ENCODE assay signal across 22 cellular contexts in the genomic region with DNA sequence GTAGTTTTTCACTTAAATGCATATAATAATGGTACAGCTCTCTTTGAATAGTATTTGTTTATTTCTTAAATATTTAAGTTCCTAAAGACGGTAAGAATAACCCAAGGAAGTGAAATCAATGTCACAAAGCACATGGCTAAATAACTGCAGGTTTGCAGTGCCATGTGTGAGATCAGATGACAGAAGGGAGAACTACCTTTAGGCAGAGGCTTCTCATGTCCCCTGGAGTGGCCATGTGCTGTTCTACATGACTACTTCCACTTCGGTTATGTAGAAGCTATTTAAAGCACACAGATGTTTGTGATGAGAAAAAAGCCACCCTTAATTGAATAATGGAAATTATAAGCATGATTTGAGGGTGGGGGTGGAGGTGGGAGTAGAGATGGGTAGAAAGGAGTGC.
DNase-seq lines count a peak whose midpoint lies in the region; TF ChIP-seq lines count a peak whose summit lies in the region.
"Had no signal": no experiment of that assay in that cellular context is flagged by ENCODE, and none has a peak within 500 bp of the region (broad histone marks: within the 10 kb centered on the region; RNA-seq: fewer than 3 reads in every experiment).

No MANE protein-coding gene starts in this region.

- no peaks in the 10 kb centered on the region for H4K20me1 ChIP-seq in BLaER1
- no peaks in the 10 kb centered on the region; a peak in 1 of 22 replicates for H4K20me1 ChIP-seq in BLaER1 treated with 17β-estradiol and CSF1 and Interleukin-3, amounts not matched to agents 10 nM and 100 nM
- no peaks in the 10 kb centered on the region for H4K20me1 ChIP-seq in OCI-LY1 (ENCODE audit: insufficient read depth, low read length)

- peaks cover 36% of the 10 kb centered on the region for H3K36me3 Mint-ChIP-seq in MCF 10A (ENCODE audit: insufficient read depth, unreplicated experiment)

- DNase-seq in myocyte (ENCODE audit: low read depth) (peak; percentile 8), COR-L47 (lab: John Stamatoyannopoulos, UW) (no peak), DMS79 (lab: John Stamatoyannopoulos, UW) (no peak), MCF 10A (ENCODE audit: unreplicated experiment) (no peak)
- DNase-seq: CD4-positive, alpha-beta memory T cell; DMS53; H7; HFFc6; IMR-90; MV-4-11; NCI-H1694; NCI-H226; NCI-H510A treated with DMSO at 0.1 percent for 48 hours; NCI-H774; OCI-M1; SW 1271; T-helper 17 cell had no signal

- peaks cover 2% of the 10 kb centered on the region for H3K9me3 Mint-ChIP-seq in MCF 10A (ENCODE audit: unreplicated experiment)
- H3K9me3 Mint-ChIP-seq: HFFc6 had no signal

- no peak overlapping the region for H3K4me3 Mint-ChIP-seq in MCF 10A (ENCODE audit: unreplicated experiment)
- H3K4me3 Mint-ChIP-seq: CD4-positive, alpha-beta memory T cell; HFFc6; T-helper 17 cell had no signal

- no peaks in the 10 kb centered on the region for H3K79me2 ChIP-seq in OCI-LY1 (ENCODE audit: insufficient read depth, low read length)

- H3K27ac ChIP-seq in BLaER1 (peak overlapping the region; percentile 58; the same call in 1 of the 2 replicates), OCI-LY1 (ENCODE audit: low read depth, low read length, poor library complexity, severe bottlenecking) (peak overlapping the region; percentile 79)
- no peak overlapping the region for H3K27ac ChIP-seq in BLaER1 treated with 17β-estradiol and CSF1 and Interleukin-3, amounts not matched to agents 10 nM and 100 nM
- H3K27ac ChIP-seq: KMS-11, SJSA1 had no signal

- no TSS peak for BruUV-seq in MCF 10A (replicated peaks; lab: Mats Ljungman, UMichigan)

- POLR2A ChIA-PET in MCF 10A (lab: Yijun Ruan, JAX) = interaction anchor here (0.6 to 0.8 kb wide), 2 partner anchors 11 to 110 kb away, joined by 3 read pairs; no protein-coding TSS in a partner anchor

- H3K27me3 ChIP-seq in BLaER1 = no peaks in the 10 kb centered on the region
- H3K27me3 ChIP-seq in BLaER1 treated with 17β-estradiol and CSF1 and Interleukin-3, amounts not matched to agents 10 nM and 100 nM = no peaks in the 10 kb centered on the region
- H3K27me3 ChIP-seq in OCI-LY1 (ENCODE audit: insufficient read depth, low read length) = no peaks in the 10 kb centered on the region
- H3K27me3 ChIP-seq: SJSA1 had no signal

- H3K4me3 ChIP-seq in BLaER1 (no peak overlapping the region), OCI-LY1 (ENCODE audit: low read depth, low read length, poor library complexity, severe bottlenecking) (no peak overlapping the region)
- no peak overlapping the region for H3K4me3 ChIP-seq in BLaER1 treated with 17β-estradiol and CSF1 and Interleukin-3, amounts not matched to agents 10 nM and 100 nM
- H3K4me3 ChIP-seq: SJSA1 had no signal

- H3K4me2 ChIP-seq in BLaER1 (peak overlapping the region; percentile 57), OCI-LY1 (ENCODE audit: low read length) (peak overlapping the region; percentile 11; the same call in 1 of the 2 replicates)
- peak overlapping the region in 6 of 11 experiments; percentile 31 to 76 (median 57); a peak in 10 of 22 replicates for H3K4me2 ChIP-seq in BLaER1 treated with 17β-estradiol and CSF1 and Interleukin-3, amounts not matched to agents 10 nM and 100 nM
- H3K4me2 ChIP-seq: KMS-11 had no signal

- H3K27me3 Mint-ChIP-seq in MCF 10A (ENCODE audit: insufficient read depth, unreplicated experiment) = no peaks in the 10 kb centered on the region
- H3K27me3 Mint-ChIP-seq: CD4-positive, alpha-beta memory T cell; T-helper 17 cell had no signal

- peaks cover 26% of the 10 kb centered on the region for H3K9me3 ChIP-seq in BLaER1
- peaks cover 7 to 41% (median 28%) of the 10 kb centered on the region in 11 experiments; a peak in 20 of 22 replicates for H3K9me3 ChIP-seq in BLaER1 treated with 17β-estradiol and CSF1 and Interleukin-3, amounts not matched to agents 10 nM and 100 nM (replicated peaks in 1 of 11)
- H3K9me3 ChIP-seq in OCI-LY1 (ENCODE audit: low read length) = no peaks in the 10 kb centered on the region
- H3K9me3 ChIP-seq: SJSA1 had no signal

- no peaks in the 10 kb centered on the region for H3K4me1 Mint-ChIP-seq in MCF 10A (ENCODE audit: insufficient read depth, unreplicated experiment)
- H3K4me1 Mint-ChIP-seq: T-helper 17 cell had no signal

- H3K4me1 ChIP-seq in BLaER1 (peaks cover 32% of the 10 kb centered on the region), OCI-LY1 (ENCODE audit: insufficient read depth, low read length, severe bottlenecking) (peaks cover 44% of the 10 kb centered on the region)
- H3K4me1 ChIP-seq in BLaER1 treated with 17β-estradiol and CSF1 and Interleukin-3, amounts not matched to agents 10 nM and 100 nM = peaks cover 0 to 34% (median 21%) of the 10 kb centered on the region in 10 experiments; a peak in 12 of 20 replicates
- H3K4me1 ChIP-seq: SJSA1 had no signal

- no peak overlapping the region for H3K27ac Mint-ChIP-seq in MCF 10A (ENCODE audit: low read depth, unreplicated experiment)
- H3K27ac Mint-ChIP-seq: CD4-positive, alpha-beta memory T cell; HFFc6; T-helper 17 cell had no signal

- H3K9me2 ChIP-seq in OCI-LY1 (ENCODE audit: low read depth, low read length) = no peaks in the 10 kb centered on the region

- no peak overlapping the region; the same call in 1 of the 2 replicates for H3K9ac ChIP-seq in BLaER1
- no peak overlapping the region for H3K9ac ChIP-seq in BLaER1 treated with 17β-estradiol and CSF1 and Interleukin-3, amounts not matched to agents 10 nM and 100 nM
- H3K9ac ChIP-seq in OCI-LY1 (ENCODE audit: low read length) = no peak overlapping the region
- H3K9ac ChIP-seq: KMS-11 had no signal

- TF ChIP-seq CTCF in OCI-LY1 (IDR thresholded peaks at IDR 0.05; ENCODE audit: low read length) (no peak), MCF 10A (IDR thresholded peaks at IDR 0.05; ENCODE audit: unreplicated experiment) (no peak)

- CTCF ChIA-PET in MCF 10A (lab: Yijun Ruan, JAX) = interaction anchor here (0.6 to 1.1 kb wide), 3 partner anchors 10 to 118 kb away, joined by 3 to 7 read pairs (median 4); no protein-coding TSS in a partner anchor

- H2AFZ ChIP-seq in OCI-LY1 (ENCODE audit: low read length) = no peak overlapping the region

- H3F3A ChIP-seq in OCI-LY1 (ENCODE audit: insufficient read depth, low read length) = no peaks in the 10 kb centered on the region

- H3K36me3 ChIP-seq in BLaER1 (peaks cover 57% of the 10 kb centered on the region), OCI-LY1 (ENCODE audit: insufficient read depth, low read length) (peaks cover 4% of the 10 kb centered on the region; the same call in 1 of the 2 replicates)
- peaks cover 38 to 72% (median 57%) of the 10 kb centered on the region in 11 experiments for H3K36me3 ChIP-seq in BLaER1 treated with 17β-estradiol and CSF1 and Interleukin-3, amounts not matched to agents 10 nM and 100 nM
- H3K36me3 ChIP-seq: SJSA1 had no signal

- intact Hi-C loops in MCF 10A (cut with micrococcal nuclease) = no loop called here

Comparison
In these comparisons a context has a peak if more than half of its experiments do, and no peak if none do; other contexts are left out.
1. H3K27ac ChIP-seq: peak in BLaER1 (single experiment) and OCI-LY1 (single experiment); none in BLaER1 treated with 17β-estradiol and CSF1 and Interleukin-3, amounts not matched to agents 10 nM and 100 nM (0 of 11).
2. Peak in every context shown above with its lines, with median percentiles within 50 percentile points of each other: H3K4me2 ChIP-seq.